16 cellular contexts compared by ENCODE assay signal in the genomic region with DNA sequence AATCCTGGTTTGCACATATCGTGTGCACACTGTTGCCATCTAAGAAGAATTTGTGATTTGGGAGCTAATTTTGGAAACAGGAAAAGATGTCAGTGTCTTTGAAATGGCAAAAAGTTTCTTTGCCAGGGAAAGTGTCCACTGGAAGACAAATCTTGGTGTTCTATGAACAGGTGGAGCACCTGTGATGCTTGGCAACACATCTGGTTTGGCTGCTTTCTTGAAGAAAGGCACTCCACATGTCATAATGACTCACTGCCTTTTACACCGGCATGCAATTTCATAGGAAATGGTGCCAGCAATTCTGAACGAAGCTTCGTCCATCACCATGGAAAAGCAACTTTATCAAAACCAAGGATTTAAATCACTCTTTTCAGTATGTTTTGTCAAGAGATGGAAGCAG.
"Had no signal": no experiment of that assay in that cellular context is flagged by ENCODE, and none has a peak within 500 bp of the region (broad histone marks: within the 10 kb centered on the region; RNA-seq: fewer than 3 reads in every experiment).

No MANE protein-coding gene starts in this region.

- H3K36me3 ChIP-seq: cardiac muscle cell, esophagus muscularis mucosa, transverse colon had no signal

- H3K4me3 ChIP-seq: cardiac muscle cell, dorsolateral prefrontal cortex, esophagus muscularis mucosa, transverse colon had no signal

- H3K4me1 Mint-ChIP-seq: activated naive CD8-positive, alpha-beta T cell treated with anti-CD3 and anti-CD28 coated beads, Interleukin-2, amount 10 ng/mL, durations not matched to agents 7 days and 5 days; nephron had no signal

- H3K4me1 ChIP-seq: esophagus muscularis mucosa, transverse colon had no signal

- ATAC-seq: right cardiac atrium had no signal

- H3K27ac Mint-ChIP-seq: activated naive CD8-positive, alpha-beta T cell treated with anti-CD3 and anti-CD28 coated beads, Interleukin-2, amount 10 ng/mL, durations not matched to agents 7 days and 5 days; nephron; progenitor cell of endocrine pancreas had no signal

- H3K9me3 ChIP-seq: esophagus muscularis mucosa, transverse colon had no signal

- FAIRE-seq: small intestine had no signal

- DNase-seq: activated naive CD4-positive, alpha-beta T cell; activated naive CD8-positive, alpha-beta T cell treated with anti-CD3 and anti-CD28 coated beads, Interleukin-2, amount 10 ng/mL, durations not matched to agents 7 days and 5 days; dorsolateral prefrontal cortex; hypothalamus; kidney glomerular epithelial cell; occipital lobe; right cardiac atrium; small intestine; stimulated activated CD4-positive, alpha-beta T cell treated with anti-CD3 and anti-CD28 coated beads, Interleukin-4, amount 100 ng/mL, for 24 hours; stimulated activated naive CD4-positive, alpha-beta T cell; T-helper 9 cell; transverse colon had no signal

- H3K4me3 Mint-ChIP-seq: activated naive CD8-positive, alpha-beta T cell treated with anti-CD3 and anti-CD28 coated beads, Interleukin-2, amount 10 ng/mL, durations not matched to agents 7 days and 5 days; nephron had no signal

- H3K27me3 ChIP-seq: cardiac muscle cell, esophagus muscularis mucosa, transverse colon had no signal

- H3K9me3 Mint-ChIP-seq: activated naive CD8-positive, alpha-beta T cell treated with anti-CD3 and anti-CD28 coated beads, Interleukin-2, amount 10 ng/mL, durations not matched to agents 7 days and 5 days had no signal

- H3K36me3 Mint-ChIP-seq: activated naive CD8-positive, alpha-beta T cell treated with anti-CD3 and anti-CD28 coated beads, Interleukin-2, amount 10 ng/mL, durations not matched to agents 7 days and 5 days had no signal

- H3K27ac ChIP-seq: cardiac muscle cell, dorsolateral prefrontal cortex, esophagus muscularis mucosa, transverse colon had no signal

- H3K27me3 Mint-ChIP-seq: activated naive CD8-positive, alpha-beta T cell treated with anti-CD3 and anti-CD28 coated beads, Interleukin-2, amount 10 ng/mL, durations not matched to agents 7 days and 5 days; progenitor cell of endocrine pancreas had no signal
